16 cellular contexts compared by ENCODE assay signal in genomic region chr16:24093049-24093448, GRCh38.
"Had no signal": no experiment of that assay in that cellular context is flagged by ENCODE, and none has a peak within 500 bp of the region (broad histone marks: within the 10 kb centered on the region; RNA-seq: fewer than 3 reads in every experiment).

No MANE protein-coding gene starts in this region.

- H3K27ac ChIP-seq: adrenal gland, colonic mucosa, heart left ventricle, psoas muscle, right lobe of liver, SJCRH30, testis, upper lobe of right lung had no signal

- H3K27me3 ChIP-seq: adrenal gland, colonic mucosa, heart left ventricle, right lobe of liver, SJCRH30, testis, upper lobe of right lung had no signal

- H3K36me3 ChIP-seq: adrenal gland, colonic mucosa, right lobe of liver, SJCRH30, upper lobe of right lung had no signal

- DNase-seq: activated CD4-positive, alpha-beta T cell treated with anti-CD3 and anti-CD28 coated beads, Interleukin-2, amount 50 U/mL, for 48 hours; activated gamma-delta T cell treated with Interleukin-2 at 50 U/mL for 16 hours; adrenal gland; caudate nucleus; colonic mucosa; foreskin melanocyte; heart left ventricle; mammary epithelial cell; psoas muscle; right lobe of liver; SJCRH30; stimulated activated CD4-positive, alpha-beta T cell treated with anti-CD3 and anti-CD28 coated beads, Interleukin-1b, Interleukin-23, amount 100 ng/mL, for 48 hours; stimulated activated naive CD8-positive, alpha-beta T cell treated with anti-CD3 and anti-CD28 coated beads, Interleukin-15, Interleukin-2, amounts not matched to agents 100 U/mL and 50 U/mL, for 24 hours; testis; upper lobe of right lung had no signal

- H3K4me3 ChIP-seq: adrenal gland, colonic mucosa, heart left ventricle, psoas muscle, right lobe of liver, SJCRH30, testis, upper lobe of right lung had no signal

- H3K9me3 ChIP-seq: adrenal gland, colonic mucosa, psoas muscle, right lobe of liver, SJCRH30, testis had no signal

- H3K4me1 ChIP-seq: adrenal gland, colonic mucosa, heart left ventricle, psoas muscle, right lobe of liver, SJCRH30, testis, upper lobe of right lung had no signal

- ATAC-seq: heart left ventricle; left lobe of liver; psoas muscle; right lobe of liver; stimulated activated naive CD8-positive, alpha-beta T cell treated with anti-CD3 and anti-CD28 coated beads, Interleukin-15, Interleukin-2, amounts not matched to agents 100 U/mL and 50 U/mL, for 24 hours; upper lobe of right lung had no signal
